1 cellular context compared by ENCODE assay signal in the genomic region with DNA sequence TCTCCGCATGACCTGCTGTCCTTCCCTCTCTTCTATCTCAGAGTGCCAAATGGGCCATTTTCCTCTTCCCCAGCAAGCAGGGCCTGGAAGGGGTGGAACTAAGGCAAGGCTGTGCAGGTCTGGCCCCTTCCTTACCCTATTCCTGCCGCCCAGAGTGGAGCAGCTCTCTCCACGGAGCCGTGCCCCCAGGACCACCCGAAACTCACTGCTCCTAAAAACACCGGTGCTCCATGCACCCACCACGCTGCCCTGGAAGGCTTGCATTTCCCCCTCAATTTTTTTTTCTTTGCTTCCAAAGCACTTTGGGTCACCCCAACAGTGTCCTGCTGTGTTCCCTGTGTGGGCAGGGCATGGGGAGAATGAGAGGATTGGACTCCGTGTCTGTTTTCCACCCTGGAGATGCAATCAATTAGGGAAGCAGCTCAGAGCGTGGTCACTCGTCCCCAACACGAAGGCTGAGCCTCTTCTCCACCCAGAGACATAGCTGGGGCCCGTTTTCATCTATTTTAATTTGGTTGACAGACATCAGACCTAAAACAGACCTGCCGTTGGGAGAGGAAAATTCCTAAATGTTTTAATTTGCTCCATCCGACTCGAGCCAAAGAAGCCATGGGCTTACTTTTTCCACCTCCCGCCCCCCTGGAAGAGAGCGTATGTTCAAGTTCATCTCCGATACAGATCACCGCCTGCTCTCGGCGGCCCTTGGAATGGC.
TF ChIP-seq lines count a peak whose summit lies in the region.

No MANE protein-coding gene starts in this region.

TF ChIP-seq in SK-N-SH, 30 proteins besides CTCF, POLR2A, EP300 and RAD21:
- TF ChIP-seq RFX5 (IDR thresholded peaks at IDR 0.05; ENCODE audit: low read length) (0 out of 2 replicates have a peak, but pooled peaks have one; percentile 14), MXI1 (IDR thresholded peaks at IDR 0.05; ENCODE audit: low read depth, low read length) (peak; percentile 64; the same call in 1 of the 2 replicates), GATA2 (CRISPR knock-in tag; IDR thresholded peaks at IDR 0.05) (no peak; the same call in none of the 2 replicates), RCOR1 (IDR thresholded peaks at IDR 0.05; ENCODE audit: low read length) (peak; percentile 61), FOXJ3 (CRISPR knock-in tag; IDR thresholded peaks at IDR 0.05) (peak; percentile 43; the same call in 1 of the 2 replicates)
